ENCODE assay signal across 1 cellular context in genomic region chr2:76281176-76281841, GRCh38.
TF ChIP-seq lines count a peak whose summit lies in the region.

No MANE protein-coding gene starts in this region.

TF ChIP-seq in WTC11, 78 proteins besides CTCF, POLR2A, EP300 and RAD21 (continued from another document):
- no peak for TF ChIP-seq HMGXB4 (CRISPR knock-in tag; IDR thresholded peaks at IDR 0.05)
- TF ChIP-seq ZNF281 (CRISPR knock-in tag; IDR thresholded peaks at IDR 0.05) = no peak
